In genomic region chr17:4833178-4833940, GRCh38 we compare ENCODE assay signal across 8 cellular contexts. TPM values are rescaled to one million over a fixed set of nuclear protein-coding genes. Genes with fewer than 3 reads are reported as not detected.
DNase-seq lines count a peak whose midpoint lies in the region; FAIRE-seq and TF ChIP-seq lines count a peak whose summit lies in the region.

TSS of gene MINK1 (plus strand) at chr17:4833340. CDS start at chr17:4833584, 244 bp downstream.

- no peak for TF ChIP-seq CTCF in neutrophil (IDR thresholded peaks at IDR 0.05)
- TF ChIP-seq CTCF in subcutaneous adipose tissue (IDR thresholded peaks at IDR 0.05; ENCODE audit: low read depth): no peak

- in situ Hi-C loops in SK-MEL-5 (cut with HindIII; ENCODE audit: low pct_unique_long_range_greater_than_20kb, low sequenced_read_pairs): no loop called here

- DNase-seq in H54 (ENCODE audit: insufficient read length, low spot score) (peak; percentile 98), M059J (ENCODE audit: low read depth) (peak; percentile 88), SK-MEL-5 (ENCODE audit: low read depth, low spot score) (peak; percentile 92), foreskin melanocyte (peak; percentile 87)
- peak; percentile 89 for DNase-seq in activated naive CD4-positive, alpha-beta T cell treated with Interleukin-2 at 50 U/mL for 16 hours

- H3K27ac ChIP-seq in neutrophil: peak within 1 kb of the TSS; percentile 87

- no peaks in the 10 kb centered on the region for H3K27me3 ChIP-seq in neutrophil

- peaks cover 12% of the 10 kb centered on the region for H3K4me1 ChIP-seq in ES-I3 (ENCODE audit: insufficient read depth, low read length)
- H3K4me1 ChIP-seq in neutrophil (ENCODE audit: control insufficient read depth in 1 of 2, insufficient read depth in 1 of 2, low read depth in 1 of 2, low read length in 1 of 2): peaks cover 31 to 45% of the 10 kb centered on the region in 2 experiments

- peak within 1 kb of the TSS; percentile 81 to 93 for H3K4me3 ChIP-seq in neutrophil (ENCODE audit: low read depth in 1 of 2, low read length in 1 of 2)

- no peak for FAIRE-seq in H54 (lab: Jason Lieb, UNC)

- H3K36me3 ChIP-seq in ES-I3 (ENCODE audit: insufficient read depth, low read length): peaks cover 7% of the 10 kb centered on the region; the same call in 1 of the 2 replicates
- H3K36me3 ChIP-seq in neutrophil: peaks cover 7% of the 10 kb centered on the region

- H3K9ac ChIP-seq in ES-I3 (ENCODE audit: low read depth, low read length): peak within 1 kb of the TSS; percentile 80

- H3K9me3 ChIP-seq in ES-I3 (ENCODE audit: control insufficient read depth, insufficient read depth, low read length) (no peaks in the 10 kb centered on the region), neutrophil (no peaks in the 10 kb centered on the region)

- peak; percentile 69 for TF ChIP-seq POLR2A in H54 (IDR thresholded peaks at IDR 0.05; ENCODE audit: low read depth, low read length)

RNA-seq across cellular contexts. Expression of gene MINK1, which starts in this region (rescaled TPM):
- total RNA-seq in M059J (2014; rRNA removed; shearing (Covaris generic)): 20.2 and 28.7 TPM in 2 replicates
- total RNA-seq in SK-MEL-5 (2014; rRNA removed; shearing (Covaris generic)): 18.7 and 19.5 TPM in 2 replicates
- 43.4 and 54.6 TPM in 2 replicates for polyA plus RNA-seq in SK-MEL-5 (2015; cell fraction: cytosol; rRNA removed)
- 134 and 152 TPM in 2 replicates for polyA plus RNA-seq in SK-MEL-5 (2015; cell fraction: nucleus; rRNA removed)
- 10 to 100 TPM; 12.9 to 61.0 (median 28.2) TPM for total RNA-seq in subcutaneous adipose tissue

Comparison
In these comparisons a context has a peak if more than half of its experiments do, and no peak if none do; other contexts are left out.
1. Peak in every context shown above with its lines: DNase-seq, H3K4me3 ChIP-seq and H3K27ac ChIP-seq.